ENCODE assay signal across 30 cellular contexts in the genomic region with DNA sequence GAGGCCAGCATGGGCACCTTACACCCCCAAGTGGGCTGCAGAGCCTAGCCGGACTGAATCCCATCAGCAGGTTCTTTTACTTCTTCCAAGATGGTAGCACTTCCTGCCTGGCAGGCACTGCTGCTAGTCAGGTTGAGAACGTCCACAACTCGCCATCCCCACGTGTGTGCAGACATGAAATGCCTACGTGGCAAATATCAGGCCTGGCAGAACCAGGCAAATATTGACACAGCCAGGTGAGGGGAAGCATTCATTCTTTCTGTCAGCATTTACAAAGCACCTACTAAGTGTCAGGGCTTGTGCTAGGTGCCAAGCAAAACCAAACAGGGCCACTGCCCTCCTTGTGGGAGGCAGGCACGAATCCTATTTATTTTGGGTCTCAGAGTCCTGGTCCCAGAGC. TPM values are rescaled to one million over a fixed set of nuclear protein-coding genes. Genes with fewer than 3 reads are reported as not detected.
"Had no signal": no experiment of that assay in that cellular context is flagged by ENCODE, and none has a peak within 500 bp of the region (broad histone marks: within the 10 kb centered on the region; RNA-seq: fewer than 3 reads in every experiment).

No MANE protein-coding gene starts in this region.

- H3K4me3 Mint-ChIP-seq: activated CD4-positive, alpha-beta T cell treated with anti-CD3 and anti-CD28 coated beads for 36 hours; activated T-cell treated with anti-CD3 and anti-CD28 coated beads, Interleukin-2, amount 50 U/mL, for 72 hours; naive thymus-derived CD8-positive, alpha-beta T cell; stimulated activated naive CD8-positive, alpha-beta T cell treated with anti-CD3 and anti-CD28 coated beads, Interleukin-15, Interleukin-2, amounts not matched to agents 100 ng/mL and 50 ng/mL, for 24 hours; T-helper 2 cell treated with Interferon-gamma antibody and Interleukin-4, amounts not matched to agents 5 μg/mL and 100 μg/mL, for 36 hours had no signal

- H3K27ac Mint-ChIP-seq: activated CD4-positive, alpha-beta T cell treated with anti-CD3 and anti-CD28 coated beads for 36 hours; activated naive CD4-positive, alpha-beta T cell treated with anti-CD3 and anti-CD28 coated beads, Interleukin-2, amount 50 U/mL, for 72 hours; activated T-cell treated with anti-CD3 and anti-CD28 coated beads, Interleukin-2, amount 50 U/mL, for 72 hours; stimulated activated naive CD8-positive, alpha-beta T cell treated with anti-CD3 and anti-CD28 coated beads, Interleukin-15, Interleukin-2, amounts not matched to agents 100 ng/mL and 50 ng/mL, for 24 hours; T-helper 2 cell treated with Interferon-gamma antibody and Interleukin-4, amounts not matched to agents 5 μg/mL and 100 μg/mL, for 36 hours had no signal

- H3K9me3 Mint-ChIP-seq: activated naive CD4-positive, alpha-beta T cell treated with anti-CD3 and anti-CD28 coated beads, Interleukin-2, amount 50 U/mL, for 72 hours; stimulated activated naive CD8-positive, alpha-beta T cell treated with anti-CD3 and anti-CD28 coated beads, Interleukin-15, Interleukin-2, amounts not matched to agents 100 ng/mL and 50 ng/mL, for 24 hours; T-helper 2 cell treated with Interferon-gamma antibody and Interleukin-4, amounts not matched to agents 5 μg/mL and 100 μg/mL, for 36 hours had no signal

- H3K4me1 ChIP-seq: left ventricle myocardium inferior had no signal

- H3K4me2 ChIP-seq: hepatocyte had no signal

- H3K36me3 ChIP-seq: gastrocnemius medialis, left ventricle myocardium inferior, thoracic aorta had no signal

- H3K79me2 ChIP-seq: hepatocyte had no signal

- H3K36me3 Mint-ChIP-seq: activated naive CD4-positive, alpha-beta T cell treated with anti-CD3 and anti-CD28 coated beads, Interleukin-2, amount 50 U/mL, for 72 hours; naive thymus-derived CD8-positive, alpha-beta T cell had no signal

- H2AFZ ChIP-seq: hepatocyte had no signal

- H3K4me3 ChIP-seq: gastrocnemius medialis, hepatocyte, left ventricle myocardium inferior, skin epidermis, thoracic aorta had no signal

- FAIRE-seq: colon, endometrium, urothelium cell line had no signal

- ATAC-seq: activated CD4-positive, alpha-beta T cell treated with anti-CD3 and anti-CD28 coated beads for 36 hours; activated naive CD4-positive, alpha-beta T cell treated with anti-CD3 and anti-CD28 coated beads, Interleukin-2, amount 50 U/mL, for 72 hours; activated T-cell treated with anti-CD3 and anti-CD28 coated beads, Interleukin-2, amount 50 U/mL, for 72 hours; gastrocnemius medialis; naive thymus-derived CD8-positive, alpha-beta T cell had no signal

- H3K27me3 ChIP-seq: hepatocyte had no signal

- H3K27ac ChIP-seq: gastrocnemius medialis, left ventricle myocardium inferior, skin epidermis, thoracic aorta had no signal

- H3K9me3 ChIP-seq: gastrocnemius medialis, left ventricle myocardium inferior, thoracic aorta had no signal

- DNase-seq: activated CD4-positive, alpha-beta T cell treated with anti-CD3 and anti-CD28 coated beads for 36 hours; activated CD4-positive, alpha-beta T cell treated with anti-CD3 and anti-CD28 coated beads, Interleukin-2, amount 50 U/mL, for 4 hours; activated CD4-positive, CD25-positive, alpha-beta regulatory T cell; activated naive CD4-positive, alpha-beta T cell; activated T-cell treated with anti-CD3 and anti-CD28 coated beads for 4 hours; activated T-cell treated with anti-CD3 and anti-CD28 coated beads, Interleukin-2, amount 50 U/mL, for 72 hours; anterior cingulate cortex; effector CD4-positive, alpha-beta T cell; gastrocnemius medialis; glutamatergic neuron; islet precursor cell; left ventricle myocardium inferior; naive thymus-derived CD8-positive, alpha-beta T cell; posterior cingulate gyrus; right cardiac atrium; stimulated activated CD4-positive, alpha-beta T cell treated with anti-CD3 and anti-CD28 coated beads, Interleukin-12 subunit alpha, Interleukin-12 subunit beta, amount 100 ng/mL, for 4 hours; stimulated activated CD4-positive, alpha-beta T cell treated with anti-CD3 and anti-CD28 coated beads, Interleukin-4, amount 100 ng/mL, for 1 hour; T-helper 1 cell; trophoblast cell had no signal

RNA-seq across cellular contexts. Expression of a gene that starts 52.3 kb away (rescaled TPM):
- total RNA-seq: left ventricle myocardium inferior; lung microvascular endothelial cell; naive thymus-derived CD8-positive, alpha-beta T cell; right cardiac atrium; subcutaneous adipose tissue; thoracic aorta had no signal
- polyA plus RNA-seq: right cardiac atrium had no signal
